In genomic region chr3:73137736-73138403, GRCh38 we compare ENCODE assay signal across 26 cellular contexts.
DNase-seq lines count a peak whose midpoint lies in the region; ATAC-seq, FAIRE-seq and TF ChIP-seq lines count a peak whose summit lies in the region.
"Had no signal": no experiment of that assay in that cellular context is flagged by ENCODE, and none has a peak within 500 bp of the region (broad histone marks: within the 10 kb centered on the region; RNA-seq: fewer than 3 reads in every experiment).

No MANE protein-coding gene starts in this region.

- H3K27me3 ChIP-seq in right atrium auricular region (no peaks in the 10 kb centered on the region), right cardiac atrium (ENCODE audit: control insufficient read depth, insufficient read depth) (no peaks in the 10 kb centered on the region), H1 (replicated peaks in 1 of 4; ENCODE audit: control insufficient read depth in 3 of 4, extremely low read depth in 1 of 4, insufficient read depth in 3 of 4, low read length in 3 of 4) (no peaks in the 10 kb centered on the region)
- H3K27me3 ChIP-seq: BE2C; BLaER1 treated with 17β-estradiol and CSF1 and Interleukin-3, amounts not matched to agents 10 nM and 100 nM had no signal

- H3K9ac ChIP-seq in H1 (replicated peaks in 1 of 4; ENCODE audit: extremely low read depth in 1 of 4, low read depth in 3 of 4, low read length in 3 of 4): no peak overlapping the region
- H3K9ac ChIP-seq: BLaER1 treated with 17β-estradiol and CSF1 and Interleukin-3, amounts not matched to agents 10 nM and 100 nM; GM23248 had no signal

- H3K23me2 ChIP-seq in H1 (ENCODE audit: low read depth, low read length): no peaks in the 10 kb centered on the region

- H3K14ac ChIP-seq in H1 (ENCODE audit: insufficient read length): no peak overlapping the region

- no peaks in the 10 kb centered on the region for H3K79me1 ChIP-seq in H1 (ENCODE audit: low read depth, low read length)

- peaks cover 4% of the 10 kb centered on the region for H3K9me3 Mint-ChIP-seq in activated T-helper 2 cell treated with anti-CD3 and anti-CD28 coated beads, Interferon-gamma antibody, Interleukin-2, Interleukin-4, amounts not matched to agents 10 μg/mL and 5 μg/mL and 100 μg/mL, durations not matched to agents 14 hours and 24 hours and 36 hours

- H3K27ac ChIP-seq in right atrium auricular region (no peak overlapping the region), right cardiac atrium (ENCODE audit: low read length) (no peak overlapping the region), H1 (ENCODE audit: low read depth, low read length) (no peak overlapping the region)
- H3K27ac ChIP-seq: A549; BLaER1 treated with 17β-estradiol and CSF1 and Interleukin-3, amounts not matched to agents 10 nM and 100 nM; GM23248 had no signal

- no peak for TF ChIP-seq RAD21 in H1 (IDR thresholded peaks at IDR 0.05 in 1 of 2, conservative IDR thresholded peaks at IDR 0.05 in 1 of 2; ENCODE audit: low read depth in 2 of 2, low read length in 2 of 2)

- H2BK15ac ChIP-seq in H1 (ENCODE audit: low read length): no peak overlapping the region

- no peak overlapping the region for H2BK5ac ChIP-seq in H1 (ENCODE audit: low read depth, low read length)

- H3K9me3 ChIP-seq in right atrium auricular region (peaks cover 0 to 14% of the 10 kb centered on the region in 2 donors), right cardiac atrium (ENCODE audit: control insufficient read depth, low read length) (no peaks in the 10 kb centered on the region), H1 (ENCODE audit: insufficient read depth in 2 of 2, low read depth in 1 of 2, low read length in 1 of 2) (no peaks in the 10 kb centered on the region)
- H3K9me3 ChIP-seq: A549, BE2C, HAP-1 had no signal

- intact Hi-C loops in right cardiac atrium (cut with DNase I): no loop called here
- intact Hi-C loops in activated T-helper 2 cell treated with anti-CD3 and anti-CD28 coated beads, Interferon-gamma antibody, Interleukin-2, Interleukin-4, amounts not matched to agents 10 μg/mL and 5 μg/mL and 100 μg/mL, durations not matched to agents 14 hours and 24 hours and 36 hours (cut with micrococcal nuclease): no loop called here

- H2AFZ ChIP-seq in H1 (ENCODE audit: low read length): 0 out of 2 replicates have a peak overlapping the region, but pooled peaks have one; percentile 68
- H2AFZ ChIP-seq: GM23248 had no signal

- H3K4ac ChIP-seq in H1 (replicated peaks; ENCODE audit: insufficient read length, low read depth, low read length): no peak overlapping the region

- DNase-seq in right atrium auricular region (ENCODE audit: low spot score) (peak; percentile 32), right cardiac atrium (no peak), SK-N-DZ (ENCODE audit: low spot score) (peak; percentile 88), H1 (ENCODE audit: low read depth in 1 of 2, low spot score in 2 of 2) (no peak), NCI-H1048 (lab: John Stamatoyannopoulos, UW) (no peak)
- no peak for DNase-seq in activated T-helper 2 cell treated with anti-CD3 and anti-CD28 coated beads, Interferon-gamma antibody, Interleukin-2, Interleukin-4, amounts not matched to agents 10 μg/mL and 5 μg/mL and 100 μg/mL, durations not matched to agents 14 hours and 24 hours and 36 hours (ENCODE audit: low spot score)
- DNase-seq: 8988T; ACHN; AML-193; BE2C; CD4-positive, alpha-beta T cell; CD8-positive, alpha-beta memory T cell; DMS 273 treated with DMSO at 0.1 percent for 48 hours; DMS79; EL; GDM1; GM23248 had no signal

- H3K4me3 ChIP-seq in right atrium auricular region: no peak overlapping the region
- H3K4me3 ChIP-seq in right cardiac atrium (ENCODE audit: low read length): no peak overlapping the region
- H3K4me3 ChIP-seq in H1 (ENCODE audit: extremely low read depth in 1 of 4, insufficient read depth in 2 of 4, low read depth in 3 of 4, low read length in 4 of 4): no peak overlapping the region
- H3K4me3 ChIP-seq: A549; BLaER1 treated with 17β-estradiol and CSF1 and Interleukin-3, amounts not matched to agents 10 nM and 100 nM; GM23248; HAP-1 had no signal

- H3K4me1 ChIP-seq in right atrium auricular region: peaks cover 0 to 13% of the 10 kb centered on the region in 2 donors
- H3K4me1 ChIP-seq in right cardiac atrium (ENCODE audit: control insufficient read depth, insufficient read depth, low read length): no peaks in the 10 kb centered on the region
- no peaks in the 10 kb centered on the region for H3K4me1 ChIP-seq in H1 (replicated peaks in 1 of 4; ENCODE audit: control insufficient read depth in 3 of 4, insufficient read depth in 4 of 4, low read length in 3 of 4)
- H3K4me1 ChIP-seq: A549, BE2C, HAP-1 had no signal

- TF ChIP-seq EP300 in H1 (IDR thresholded peaks at IDR 0.05; ENCODE audit: borderline replicate concordance in 1 of 2, low read depth in 2 of 2, low read length in 2 of 2): no peak

- no peak overlapping the region for H2BK12ac ChIP-seq in H1 (ENCODE audit: low read depth, low read length)

- H2BK20ac ChIP-seq in H1 (ENCODE audit: low read length): no peak overlapping the region

- H4K91ac ChIP-seq in H1 (replicated peaks; ENCODE audit: insufficient read length, low read length): no peak overlapping the region

- no peak overlapping the region for H4K8ac ChIP-seq in H1 (ENCODE audit: extremely low read depth, insufficient read depth, low read length)

- FAIRE-seq in H1 (lab: Jason Lieb, UNC): no peak
- FAIRE-seq: A549, D721Med, GM12891, GM18507, H54 had no signal

- no peak for TF ChIP-seq CTCF in right atrium auricular region (IDR thresholded peaks at IDR 0.05)
- no peak for TF ChIP-seq CTCF in H1 (IDR thresholded peaks at IDR 0.05; ENCODE audit: control extremely low read depth in 1 of 3, insufficient read depth in 1 of 3, low read depth in 1 of 3, low read length in 3 of 3)

- no peak overlapping the region for H4K5ac ChIP-seq in H1 (ENCODE audit: insufficient read length, low read depth, low read length)

- no peak overlapping the region for H3K4me3 Mint-ChIP-seq in activated T-helper 2 cell treated with anti-CD3 and anti-CD28 coated beads, Interferon-gamma antibody, Interleukin-2, Interleukin-4, amounts not matched to agents 10 μg/mL and 5 μg/mL and 100 μg/mL, durations not matched to agents 14 hours and 24 hours and 36 hours (ENCODE audit: low read depth)
- H3K4me3 Mint-ChIP-seq: CD14-positive monocyte; CD4-positive, alpha-beta T cell; CD8-positive, alpha-beta memory T cell had no signal

- no peak overlapping the region for H2AK5ac ChIP-seq in H1 (ENCODE audit: low read depth, low read length)

- no peak for TF ChIP-seq POLR2A in H1 (IDR thresholded peaks at IDR 0.05; ENCODE audit: control extremely low read depth in 1 of 2, low read depth in 2 of 2, low read length in 2 of 2)

- CTCF ChIA-PET in H1 (lab: Charles Lee; ENCODE audit: partially characterized antibody): interaction anchor here (1.2 to 1.7 kb wide), 3 partner anchors 36 to 365 kb away, joined by 3 to 6 read pairs (median 3); no protein-coding TSS in a partner anchor

- H3K4me2 ChIP-seq in H1 (ENCODE audit: insufficient read depth in 1 of 2, low read depth in 2 of 2, low read length in 2 of 2): no peak overlapping the region
- H3K4me2 ChIP-seq: A549; BLaER1 treated with 17β-estradiol and CSF1 and Interleukin-3, amounts not matched to agents 10 nM and 100 nM had no signal

- H3K27ac Mint-ChIP-seq in activated T-helper 2 cell treated with anti-CD3 and anti-CD28 coated beads, Interferon-gamma antibody, Interleukin-2, Interleukin-4, amounts not matched to agents 10 μg/mL and 5 μg/mL and 100 μg/mL, durations not matched to agents 14 hours and 24 hours and 36 hours: no peak overlapping the region
- H3K27ac Mint-ChIP-seq: CD14-positive monocyte; CD4-positive, alpha-beta T cell; CD8-positive, alpha-beta memory T cell had no signal

- ATAC-seq in right cardiac atrium (no peak), GM21825 (IDR thresholded peaks at IDR 0.05; ENCODE audit: unreplicated experiment) (no peak)
- ATAC-seq: A549 had no signal

- no peak overlapping the region for H2BK120ac ChIP-seq in H1 (replicated peaks; ENCODE audit: low read depth, low read length)

- H3K56ac ChIP-seq in H1 (replicated peaks; ENCODE audit: insufficient read length, low read depth, low read length): no peak overlapping the region

- H3K4me1 Mint-ChIP-seq in activated T-helper 2 cell treated with anti-CD3 and anti-CD28 coated beads, Interferon-gamma antibody, Interleukin-2, Interleukin-4, amounts not matched to agents 10 μg/mL and 5 μg/mL and 100 μg/mL, durations not matched to agents 14 hours and 24 hours and 36 hours (ENCODE audit: low read depth): no peaks in the 10 kb centered on the region
- H3K4me1 Mint-ChIP-seq: CD14-positive monocyte; CD8-positive, alpha-beta memory T cell had no signal

- H3K23ac ChIP-seq in H1 (ENCODE audit: insufficient read length): no peak overlapping the region

- H3K27me3 Mint-ChIP-seq in activated T-helper 2 cell treated with anti-CD3 and anti-CD28 coated beads, Interferon-gamma antibody, Interleukin-2, Interleukin-4, amounts not matched to agents 10 μg/mL and 5 μg/mL and 100 μg/mL, durations not matched to agents 14 hours and 24 hours and 36 hours (ENCODE audit: low read depth): peaks cover 1% of the 10 kb centered on the region

- no peaks in the 10 kb centered on the region for H3K36me3 Mint-ChIP-seq in activated T-helper 2 cell treated with anti-CD3 and anti-CD28 coated beads, Interferon-gamma antibody, Interleukin-2, Interleukin-4, amounts not matched to agents 10 μg/mL and 5 μg/mL and 100 μg/mL, durations not matched to agents 14 hours and 24 hours and 36 hours (ENCODE audit: low read depth)
- H3K36me3 Mint-ChIP-seq: CD14-positive monocyte; CD8-positive, alpha-beta memory T cell had no signal

- POLR2A ChIA-PET in H1 (lab: Charles Lee; ENCODE audit: partially characterized antibody): no interaction called here

- H3K36me3 ChIP-seq in right atrium auricular region (no peaks in the 10 kb centered on the region), H1 (ENCODE audit: control insufficient read depth in 2 of 4, insufficient read depth in 4 of 4, low read length in 3 of 4) (no peaks in the 10 kb centered on the region)
- H3K36me3 ChIP-seq: BE2C; BLaER1 treated with 17β-estradiol and CSF1 and Interleukin-3, amounts not matched to agents 10 nM and 100 nM; HAP-1 had no signal

- 90% methylated on average over 6 of the region's 6 CpGs for WGBS in right cardiac atrium
- WGBS in H1 (ENCODE audit: extremely low coverage in 1 of 2, insufficient coverage in 1 of 2, insufficient read length in 1 of 2, insufficient replicate concordance in 2 of 2, low coverage in 1 of 2, low lambda C conversion rate in 2 of 2, missing lambda C conversion rate in 1 of 2), 2 experiments: 88% methylated on average over 6 of the region's 6 CpGs; no CpG with 5 or more reads in 1 of the 2 experiments

- no peak overlapping the region for H3K18ac ChIP-seq in H1 (ENCODE audit: extremely low read depth, low read length)

- no peaks in the 10 kb centered on the region for H4K20me1 ChIP-seq in H1 (replicated peaks in 1 of 2; ENCODE audit: control insufficient read depth in 1 of 2, insufficient read depth in 2 of 2, low read length in 2 of 2)
- H4K20me1 ChIP-seq: BLaER1 treated with 17β-estradiol and CSF1 and Interleukin-3, amounts not matched to agents 10 nM and 100 nM had no signal

- no peaks in the 10 kb centered on the region for H3K79me2 ChIP-seq in H1 (ENCODE audit: control insufficient read depth in 1 of 2, insufficient read depth in 2 of 2, low read length in 2 of 2)

TF ChIP-seq in H1, 55 proteins besides CTCF, POLR2A, EP300 and RAD21 (continues in another document):
- TF ChIP-seq JUN (IDR thresholded peaks at IDR 0.05; ENCODE audit: low read depth, low read length) (no peak), CHD2 (IDR thresholded peaks at IDR 0.05; ENCODE audit: low read length) (no peak)

Comparison
In these comparisons a context has a peak if more than half of its experiments do, and no peak if none do; other contexts are left out.
1. DNase-seq: peak in right atrium auricular region (single experiment) and SK-N-DZ (single experiment); none in right cardiac atrium (0 of 3), H1 (0 of 2), activated T-helper 2 cell treated with anti-CD3 and anti-CD28 coated beads, Interferon-gamma antibody, Interleukin-2, Interleukin-4, amounts not matched to agents 10 μg/mL and 5 μg/mL and 100 μg/mL, durations not matched to agents 14 hours and 24 hours and 36 hours (single experiment) and NCI-H1048 (single experiment).